In genomic region chr20:46990811-46991567, GRCh38 we compare ENCODE assay signal across 20 cellular contexts.
DNase-seq lines count a peak whose midpoint lies in the region; ATAC-seq and TF ChIP-seq lines count a peak whose summit lies in the region.
"Had no signal": no experiment of that assay in that cellular context is flagged by ENCODE, and none has a peak within 500 bp of the region (broad histone marks: within the 10 kb centered on the region; RNA-seq: fewer than 3 reads in every experiment).

No MANE protein-coding gene starts in this region.

- TF ChIP-seq EP300 in upper lobe of left lung (IDR thresholded peaks at IDR 0.05) = no peak

- TF ChIP-seq CTCF in colonic mucosa (IDR thresholded peaks at IDR 0.05) (no peak), upper lobe of left lung (IDR thresholded peaks at IDR 0.05) (no peak)

- H3K27me3 ChIP-seq in GM23248 (replicated peaks; ENCODE audit: insufficient read depth) (peaks cover 45% of the 10 kb centered on the region), colonic mucosa (no peaks in the 10 kb centered on the region), upper lobe of left lung (no peaks in the 10 kb centered on the region)
- H3K27me3 ChIP-seq: right atrium auricular region had no signal

- H3K4me1 Mint-ChIP-seq in T-helper 1 cell treated with Interleukin-12 subunit alpha and Interleukin-12 subunit beta and Interleukin-4 antibody, amounts not matched to agents 30 μg/mL and 1 μg/mL, for 36 hours (ENCODE audit: low read depth) = peaks cover 53% of the 10 kb centered on the region

- TF ChIP-seq POLR2A in upper lobe of left lung (IDR thresholded peaks at IDR 0.05) = no peak

- no peaks in the 10 kb centered on the region for H3K36me3 ChIP-seq in GM23248 (ENCODE audit: low read depth)
- H3K36me3 ChIP-seq in colonic mucosa = no peaks in the 10 kb centered on the region
- H3K36me3 ChIP-seq in upper lobe of left lung = no peaks in the 10 kb centered on the region
- H3K36me3 ChIP-seq: right atrium auricular region had no signal

- no peak overlapping the region for H3K27ac ChIP-seq in GM23248
- H3K27ac ChIP-seq in colonic mucosa = peak overlapping the region; percentile 58
- no peak overlapping the region for H3K27ac ChIP-seq in upper lobe of left lung
- H3K27ac ChIP-seq: 22Rv1, right atrium auricular region had no signal

- H3K9ac ChIP-seq in GM23248 (no peak overlapping the region), colonic mucosa (ENCODE audit: low read depth in 2 of 2, low read length in 2 of 2) (no peak overlapping the region)

- in situ Hi-C loops in GM23248 (cut with MboI) = no loop called here

- H3K36me3 Mint-ChIP-seq in T-helper 1 cell treated with Interleukin-12 subunit alpha and Interleukin-12 subunit beta and Interleukin-4 antibody, amounts not matched to agents 30 μg/mL and 1 μg/mL, for 36 hours (ENCODE audit: low read depth) = peaks cover 6% of the 10 kb centered on the region
- H3K36me3 Mint-ChIP-seq: stimulated activated effector memory CD8-positive, alpha-beta T cell treated with anti-CD3 and anti-CD28 coated beads, Interleukin-12 subunit alpha, Interleukin-12 subunit beta, amount 100 ng/mL, for 72 hours had no signal

- H3K4me2 ChIP-seq in GM23248 (ENCODE audit: unreplicated experiment) = no peak overlapping the region

- no peaks in the 10 kb centered on the region for H3K9me3 Mint-ChIP-seq in T-helper 1 cell treated with Interleukin-12 subunit alpha and Interleukin-12 subunit beta and Interleukin-4 antibody, amounts not matched to agents 30 μg/mL and 1 μg/mL, for 36 hours
- H3K9me3 Mint-ChIP-seq: stimulated activated effector memory CD8-positive, alpha-beta T cell treated with anti-CD3 and anti-CD28 coated beads, Interleukin-12 subunit alpha, Interleukin-12 subunit beta, amount 100 ng/mL, for 72 hours had no signal

- H3K9me3 ChIP-seq in GM23248 (ENCODE audit: low read depth) (no peaks in the 10 kb centered on the region), colonic mucosa (no peaks in the 10 kb centered on the region), upper lobe of left lung (no peaks in the 10 kb centered on the region)
- H3K9me3 ChIP-seq: right atrium auricular region had no signal

- ATAC-seq in upper lobe of left lung (ENCODE audit: low FRiP score in 2 of 2) = no peak
- ATAC-seq: left lobe of liver, SK-N-SH treated with all-trans-retinoic acid at 6 μM for 48 hours had no signal

- no peaks in the 10 kb centered on the region for H3K79me2 ChIP-seq in GM23248 (ENCODE audit: insufficient read depth)

- no peaks in the 10 kb centered on the region for H3K4me1 ChIP-seq in GM23248 (ENCODE audit: insufficient read depth)
- H3K4me1 ChIP-seq in colonic mucosa = peaks cover 4% of the 10 kb centered on the region
- no peaks in the 10 kb centered on the region for H3K4me1 ChIP-seq in upper lobe of left lung
- H3K4me1 ChIP-seq: right atrium auricular region had no signal

- 0 out of 2 replicates have a peak overlapping the region, but pooled peaks have one; percentile 5 for H2AFZ ChIP-seq in GM23248

- H3K4me3 ChIP-seq in GM23248 (no peak overlapping the region), colonic mucosa (no peak overlapping the region), upper lobe of left lung (no peak overlapping the region)
- H3K4me3 ChIP-seq: right atrium auricular region had no signal

- H3K4me3 Mint-ChIP-seq in T-helper 1 cell treated with Interleukin-12 subunit alpha and Interleukin-12 subunit beta and Interleukin-4 antibody, amounts not matched to agents 30 μg/mL and 1 μg/mL, for 36 hours = peak overlapping the region; percentile 46
- H3K4me3 Mint-ChIP-seq: B cell had no signal

- peaks cover 4% of the 10 kb centered on the region for H3K27me3 Mint-ChIP-seq in T-helper 1 cell treated with Interleukin-12 subunit alpha and Interleukin-12 subunit beta and Interleukin-4 antibody, amounts not matched to agents 30 μg/mL and 1 μg/mL, for 36 hours (ENCODE audit: low read depth)

- DNase-seq in T-helper 1 cell = no peak
- DNase-seq in GM23248 = no peak
- DNase-seq in colonic mucosa = no peak
- DNase-seq in pons (ENCODE audit: low spot score) = peak; percentile 19
- DNase-seq in NOMO-1 treated with DMSO at 0.1 percent for 48 hours (lab: John Stamatoyannopoulos, UW; ENCODE audit: unreplicated experiment) = no peak
- no peak for DNase-seq in epidermal melanocyte (ENCODE audit: insufficient read length, low spot score)
- DNase-seq in upper lobe of left lung = no peak
- DNase-seq: activated CD4-positive, alpha-beta T cell treated with anti-CD3 and anti-CD28 coated beads, Interleukin-2, amount 50 U/mL, for 1 hour; caudate nucleus; COR-L47; KG1; NCI-H2029 treated with DMSO at 0.1 percent for 48 hours; NCI-H446 had no signal

- no peaks in the 10 kb centered on the region for H4K20me1 ChIP-seq in GM23248 (ENCODE audit: insufficient read depth)

- no peaks in the 10 kb centered on the region for H3K9me2 ChIP-seq in GM23248 (ENCODE audit: insufficient read depth)

- H3K27ac Mint-ChIP-seq in T-helper 1 cell treated with Interleukin-12 subunit alpha and Interleukin-12 subunit beta and Interleukin-4 antibody, amounts not matched to agents 30 μg/mL and 1 μg/mL, for 36 hours = peak overlapping the region; percentile 97
- H3K27ac Mint-ChIP-seq: B cell had no signal

- intact Hi-C loops in colonic mucosa (cut with DNase I) = no loop called here

- no peaks in the 10 kb centered on the region for H3F3A ChIP-seq in GM23248 (ENCODE audit: insufficient read depth)

- 24 to 25% methylated on average over 8 of the region's 8 CpGs for WGBS in GM23248 (ENCODE audit: low coverage in 1 of 2, low lambda C conversion rate in 2 of 2, missing lambda C conversion rate in 2 of 2), 2 experiments
- WGBS in upper lobe of left lung, 2 donors = 70 to 72% methylated on average over 8 of the region's 8 CpGs
